ENCODE assay signal across 1 cellular context in the genomic region with DNA sequence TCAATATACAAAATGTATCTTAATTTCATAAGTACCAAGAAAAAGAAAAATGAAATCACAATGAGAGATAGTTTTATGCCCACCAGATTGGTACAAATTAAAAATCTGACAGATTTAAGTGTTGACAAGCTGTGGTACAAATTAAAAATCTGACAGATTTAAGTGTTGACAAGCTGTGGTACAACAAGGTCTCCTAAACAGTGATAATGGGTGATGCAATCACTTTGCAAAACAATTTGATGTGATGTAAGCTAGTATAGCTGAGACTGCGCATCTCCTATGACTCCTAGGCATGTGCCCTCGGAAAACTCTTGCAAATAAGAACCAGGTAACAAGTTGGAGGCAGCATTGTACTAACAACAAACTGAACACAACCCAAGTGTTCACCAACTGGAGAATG.
TF ChIP-seq lines count a peak whose summit lies in the region.

No MANE protein-coding gene starts in this region.

TF ChIP-seq in HCT116, 20 proteins besides CTCF, POLR2A, EP300 and RAD21 (continued from another document):
- TF ChIP-seq, protein P1, sequence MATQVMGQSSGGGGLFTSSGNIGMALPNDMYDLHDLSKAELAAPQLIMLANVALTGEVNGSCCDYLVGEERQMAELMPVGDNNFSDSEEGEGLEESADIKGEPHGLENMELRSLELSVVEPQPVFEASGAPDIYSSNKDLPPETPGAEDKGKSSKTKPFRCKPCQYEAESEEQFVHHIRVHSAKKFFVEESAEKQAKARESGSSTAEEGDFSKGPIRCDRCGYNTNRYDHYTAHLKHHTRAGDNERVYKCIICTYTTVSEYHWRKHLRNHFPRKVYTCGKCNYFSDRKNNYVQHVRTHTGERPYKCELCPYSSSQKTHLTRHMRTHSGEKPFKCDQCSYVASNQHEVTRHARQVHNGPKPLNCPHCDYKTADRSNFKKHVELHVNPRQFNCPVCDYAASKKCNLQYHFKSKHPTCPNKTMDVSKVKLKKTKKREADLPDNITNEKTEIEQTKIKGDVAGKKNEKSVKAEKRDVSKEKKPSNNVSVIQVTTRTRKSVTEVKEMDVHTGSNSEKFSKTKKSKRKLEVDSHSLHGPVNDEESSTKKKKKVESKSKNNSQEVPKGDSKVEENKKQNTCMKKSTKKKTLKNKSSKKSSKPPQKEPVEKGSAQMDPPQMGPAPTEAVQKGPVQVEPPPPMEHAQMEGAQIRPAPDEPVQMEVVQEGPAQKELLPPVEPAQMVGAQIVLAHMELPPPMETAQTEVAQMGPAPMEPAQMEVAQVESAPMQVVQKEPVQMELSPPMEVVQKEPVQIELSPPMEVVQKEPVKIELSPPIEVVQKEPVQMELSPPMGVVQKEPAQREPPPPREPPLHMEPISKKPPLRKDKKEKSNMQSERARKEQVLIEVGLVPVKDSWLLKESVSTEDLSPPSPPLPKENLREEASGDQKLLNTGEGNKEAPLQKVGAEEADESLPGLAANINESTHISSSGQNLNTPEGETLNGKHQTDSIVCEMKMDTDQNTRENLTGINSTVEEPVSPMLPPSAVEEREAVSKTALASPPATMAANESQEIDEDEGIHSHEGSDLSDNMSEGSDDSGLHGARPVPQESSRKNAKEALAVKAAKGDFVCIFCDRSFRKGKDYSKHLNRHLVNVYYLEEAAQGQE (IDR thresholded peaks at IDR 0.05; ENCODE audit: low read depth): no peak
- no peak for TF ChIP-seq POLR2AphosphoS5 (IDR thresholded peaks at IDR 0.05; ENCODE audit: low read depth, low read length)
- no peak for TF ChIP-seq ZFX (IDR thresholded peaks at IDR 0.05)
- no peak for TF ChIP-seq YY1 (IDR thresholded peaks at IDR 0.05; ENCODE audit: extremely low read depth, insufficient replicate concordance, low read depth, low read length)
- no peak for TF ChIP-seq EZH2 (IDR thresholded peaks at IDR 0.05)
- peak; percentile 87; the same call in 1 of the 2 replicates for TF ChIP-seq CBX3 (IDR thresholded peaks at IDR 0.05; ENCODE audit: low read depth)
TF ChIP-seq in HCT116: peak in this region for 2.
